19 cellular contexts compared by ENCODE assay signal in the genomic region with DNA sequence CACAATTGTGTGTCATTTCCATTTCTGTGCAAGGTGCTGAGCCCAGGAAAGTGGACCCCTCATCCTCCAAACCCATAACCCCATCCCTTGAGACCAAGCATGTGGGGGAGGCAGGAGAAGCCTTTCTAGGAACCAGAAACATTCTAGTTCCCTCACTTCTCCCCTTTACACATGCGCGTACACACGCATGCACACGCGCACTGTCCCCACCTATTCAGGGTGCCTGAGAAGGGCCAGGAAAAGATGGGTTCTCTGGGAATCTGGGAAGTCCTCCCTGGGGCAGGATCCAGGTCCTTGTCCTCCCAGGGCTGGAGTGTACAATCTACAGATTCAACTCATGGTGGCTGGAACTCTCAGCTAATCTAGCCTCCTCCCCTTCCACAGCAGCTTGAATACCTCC. TPM values are rescaled to one million over a fixed set of nuclear protein-coding genes. Genes with fewer than 3 reads are reported as not detected.
DNase-seq lines count a peak whose midpoint lies in the region; ATAC-seq, FAIRE-seq and TF ChIP-seq lines count a peak whose summit lies in the region.
"Had no signal": no experiment of that assay in that cellular context is flagged by ENCODE, and none has a peak within 500 bp of the region (broad histone marks: within the 10 kb centered on the region; RNA-seq: fewer than 3 reads in every experiment).

No MANE protein-coding gene starts in this region.

- H2BK15ac ChIP-seq in H1 (ENCODE audit: low read length), result no peak overlapping the region; the same call in 1 of the 2 replicates

- H3K14ac ChIP-seq in H1 (ENCODE audit: insufficient read length), result no peak overlapping the region

- no peaks in the 10 kb centered on the region for H4K20me1 ChIP-seq in H1 (replicated peaks in 1 of 2; ENCODE audit: control insufficient read depth in 1 of 2, insufficient read depth in 2 of 2, low read length in 2 of 2)

- peak overlapping the region; percentile 80; the same call in 1 of the 2 replicates for H2BK12ac ChIP-seq in H1 (ENCODE audit: low read depth, low read length)

- POLR2A ChIA-PET in activated CD4-positive, alpha-beta T cell treated with anti-CD3 and anti-CD28 coated beads, Interleukin-2, amount 10 ng/mL, durations not matched to agents 7 days and 5 days (lab: Charles Lee), result no interaction called here
- POLR2A ChIA-PET in H1 (lab: Charles Lee; ENCODE audit: partially characterized antibody), result interaction anchor here (1.3 kb wide), 2 partner anchors 43 to 68 kb away, joined by 3 read pairs; no protein-coding TSS in a partner anchor

- H3K23me2 ChIP-seq in H1 (ENCODE audit: low read depth, low read length), result no peaks in the 10 kb centered on the region; the same call in 1 of the 2 replicates

- H3K4me1 ChIP-seq in H1 (replicated peaks in 1 of 4; ENCODE audit: control insufficient read depth in 3 of 4, insufficient read depth in 4 of 4, low read length in 3 of 4) (peaks cover 0 to 15% (median 8%) of the 10 kb centered on the region in 4 experiments; a peak in 6 of 7 replicates), parathyroid adenoma (peaks cover 42% of the 10 kb centered on the region)

- H4K5ac ChIP-seq in H1 (ENCODE audit: insufficient read length, low read depth, low read length), result no peak overlapping the region

- no peak overlapping the region for H2AFZ ChIP-seq in H1 (ENCODE audit: low read length)
- no peak overlapping the region for H2AFZ ChIP-seq in parathyroid adenoma

- no peak overlapping the region for H3K9ac ChIP-seq in H1 (replicated peaks in 1 of 4; ENCODE audit: extremely low read depth in 1 of 4, low read depth in 3 of 4, low read length in 3 of 4)
- H3K9ac ChIP-seq in parathyroid adenoma, result no peak overlapping the region

- no peak for DNase-seq in activated CD4-positive, alpha-beta T cell treated with anti-CD3 and anti-CD28 coated beads, Interleukin-2, amount 10 ng/mL, durations not matched to agents 7 days and 5 days
- DNase-seq in activated CD4-positive, alpha-beta T cell treated with anti-CD3 and anti-CD28 coated beads, Interleukin-2, amount 50 U/mL, for 48 hours, result no peak
- DNase-seq in HTR-8/SVneo (ENCODE audit: insufficient read length, low spot score) (no peak), H1 (ENCODE audit: low read depth in 1 of 2, low spot score in 2 of 2) (no peak), NCI-H1092 treated with DMSO at 0.1 percent for 48 hours (lab: John Stamatoyannopoulos, UW) (no peak), NCI-H187 (lab: John Stamatoyannopoulos, UW) (no peak)
- DNase-seq: CD4-positive, CD25-positive, alpha-beta regulatory T cell; CD8-positive, alpha-beta memory T cell; GOT3 had no signal

- TF ChIP-seq EP300 in H1 (IDR thresholded peaks at IDR 0.05; ENCODE audit: borderline replicate concordance in 1 of 2, low read depth in 2 of 2, low read length in 2 of 2), result no peak

- no peak for TF ChIP-seq RAD21 in H1 (IDR thresholded peaks at IDR 0.05 in 1 of 2, conservative IDR thresholded peaks at IDR 0.05 in 1 of 2; ENCODE audit: low read depth in 2 of 2, low read length in 2 of 2)

- peak; percentile 44 for FAIRE-seq in HTR-8/SVneo (lab: Jason Lieb, UNC)
- no peak for FAIRE-seq in H1 (lab: Jason Lieb, UNC)
- FAIRE-seq: A549, D721Med, G401.6, GM12892, GM18507 had no signal

- H4K8ac ChIP-seq in H1 (ENCODE audit: extremely low read depth, insufficient read depth, low read length), result no peak overlapping the region

- no peak overlapping the region for H3K23ac ChIP-seq in H1 (ENCODE audit: insufficient read length)

- no peak overlapping the region for H2BK20ac ChIP-seq in H1 (ENCODE audit: low read length)

- peaks cover 18% of the 10 kb centered on the region for H3K27me3 Mint-ChIP-seq in activated CD4-positive, alpha-beta T cell treated with anti-CD3 and anti-CD28 coated beads, Interleukin-2, amount 10 ng/mL, durations not matched to agents 7 days and 5 days

- 90% methylated on average over 5 of the region's 5 CpGs; no CpG with 5 or more reads in 1 of the 2 experiments for WGBS in H1 (ENCODE audit: extremely low coverage in 1 of 2, insufficient coverage in 1 of 2, insufficient read length in 1 of 2, insufficient replicate concordance in 2 of 2, low coverage in 1 of 2, low lambda C conversion rate in 2 of 2, missing lambda C conversion rate in 1 of 2), 2 experiments

- H3K4me2 ChIP-seq in H1 (ENCODE audit: insufficient read depth in 1 of 2, low read depth in 2 of 2, low read length in 2 of 2), result no peak overlapping the region
- H3K4me2 ChIP-seq in parathyroid adenoma (ENCODE audit: low read length), result no peak overlapping the region
- H3K4me2 ChIP-seq: A549 had no signal

- H3K4me3 ChIP-seq in H1 (ENCODE audit: extremely low read depth in 1 of 4, insufficient read depth in 2 of 4, low read depth in 3 of 4, low read length in 4 of 4) (no peak overlapping the region), parathyroid adenoma (ENCODE audit: low read depth, low read length) (no peak overlapping the region)
- H3K4me3 ChIP-seq: A549 had no signal

- no peak for ATAC-seq in HG03432 (IDR thresholded peaks at IDR 0.05; ENCODE audit: unreplicated experiment)

- H3K27ac Mint-ChIP-seq in activated CD4-positive, alpha-beta T cell treated with anti-CD3 and anti-CD28 coated beads, Interleukin-2, amount 10 ng/mL, durations not matched to agents 7 days and 5 days, result peak overlapping the region; percentile 2
- H3K27ac Mint-ChIP-seq: CD4-positive, CD25-positive, alpha-beta regulatory T cell; H9 had no signal

- no peaks in the 10 kb centered on the region for H3K9me3 ChIP-seq in H1 (ENCODE audit: insufficient read depth in 2 of 2, low read depth in 1 of 2, low read length in 1 of 2)
- H3K9me3 ChIP-seq in parathyroid adenoma (ENCODE audit: control insufficient read depth, low read length), result no peaks in the 10 kb centered on the region
- H3K9me3 ChIP-seq: A549 had no signal

- H2BK5ac ChIP-seq in H1 (ENCODE audit: low read depth, low read length), result no peak overlapping the region

- no peak overlapping the region for H3K4me3 Mint-ChIP-seq in activated CD4-positive, alpha-beta T cell treated with anti-CD3 and anti-CD28 coated beads, Interleukin-2, amount 10 ng/mL, durations not matched to agents 7 days and 5 days
- H3K4me3 Mint-ChIP-seq: H9 had no signal

- H3K27ac ChIP-seq in H1 (ENCODE audit: low read depth, low read length) (no peak overlapping the region), parathyroid adenoma (peak overlapping the region; percentile 96)
- H3K27ac ChIP-seq: 22Rv1, A549 had no signal

- H3K36me3 Mint-ChIP-seq in activated CD4-positive, alpha-beta T cell treated with anti-CD3 and anti-CD28 coated beads, Interleukin-2, amount 10 ng/mL, durations not matched to agents 7 days and 5 days (ENCODE audit: low read depth), result no peaks in the 10 kb centered on the region
- H3K36me3 Mint-ChIP-seq: CD4-positive, CD25-positive, alpha-beta regulatory T cell; CD8-positive, alpha-beta memory T cell had no signal

- H3K9me3 Mint-ChIP-seq in activated CD4-positive, alpha-beta T cell treated with anti-CD3 and anti-CD28 coated beads, Interleukin-2, amount 10 ng/mL, durations not matched to agents 7 days and 5 days, result no peaks in the 10 kb centered on the region
- H3K9me3 Mint-ChIP-seq: CD4-positive, CD25-positive, alpha-beta regulatory T cell; CD8-positive, alpha-beta memory T cell; H9 had no signal

- H3K56ac ChIP-seq in H1 (replicated peaks; ENCODE audit: insufficient read length, low read depth, low read length), result no peak overlapping the region

- H3K27me3 ChIP-seq in H1 (replicated peaks in 1 of 4; ENCODE audit: control insufficient read depth in 3 of 4, extremely low read depth in 1 of 4, insufficient read depth in 3 of 4, low read length in 3 of 4) (peaks cover 1 to 31% (median 21%) of the 10 kb centered on the region in 4 experiments), parathyroid adenoma (ENCODE audit: control insufficient read depth, insufficient read depth, low read length) (no peaks in the 10 kb centered on the region)

- no peaks in the 10 kb centered on the region for H3K36me3 ChIP-seq in H1 (ENCODE audit: control insufficient read depth in 2 of 4, insufficient read depth in 4 of 4, low read length in 3 of 4)
- no peaks in the 10 kb centered on the region for H3K36me3 ChIP-seq in parathyroid adenoma (ENCODE audit: control insufficient read depth, insufficient read depth, low read length)

- no peak for TF ChIP-seq POLR2A in H1 (IDR thresholded peaks at IDR 0.05; ENCODE audit: control extremely low read depth in 1 of 2, low read depth in 2 of 2, low read length in 2 of 2)

- H3K4me1 Mint-ChIP-seq in activated CD4-positive, alpha-beta T cell treated with anti-CD3 and anti-CD28 coated beads, Interleukin-2, amount 10 ng/mL, durations not matched to agents 7 days and 5 days, result peaks cover 9% of the 10 kb centered on the region

- CTCF ChIA-PET in activated CD4-positive, alpha-beta T cell treated with anti-CD3 and anti-CD28 coated beads, Interleukin-2, amount 10 ng/mL, durations not matched to agents 7 days and 5 days (lab: Charles Lee), result interaction anchor here (0.8 to 1.7 kb wide), 3 partner anchors 15 to 54 kb away, joined by 3 to 4 read pairs (median 3); no protein-coding TSS in a partner anchor
- CTCF ChIA-PET in H1 (lab: Charles Lee; ENCODE audit: partially characterized antibody), result interaction anchor here (0.7 to 13.3 kb wide), 13 partner anchors 9 to 68 kb away, joined by 4 to 416 read pairs (median 9); a partner anchor contains a TSS

- H2AK5ac ChIP-seq in H1 (ENCODE audit: low read depth, low read length), result 0 out of 2 replicates have a peak overlapping the region, but pooled peaks have one; percentile 41

- H3K79me2 ChIP-seq in H1 (ENCODE audit: control insufficient read depth in 1 of 2, insufficient read depth in 2 of 2, low read length in 2 of 2), result no peaks in the 10 kb centered on the region
- H3K79me2 ChIP-seq in parathyroid adenoma, result peaks cover 3% of the 10 kb centered on the region

- H3K79me1 ChIP-seq in H1 (ENCODE audit: low read depth, low read length), result no peaks in the 10 kb centered on the region

- H4K91ac ChIP-seq in H1 (replicated peaks; ENCODE audit: insufficient read length, low read length), result no peak overlapping the region

- no peak overlapping the region for H3K4ac ChIP-seq in H1 (replicated peaks; ENCODE audit: insufficient read length, low read depth, low read length)

- TF ChIP-seq CTCF in H1 (IDR thresholded peaks at IDR 0.05; ENCODE audit: control extremely low read depth in 1 of 3, insufficient read depth in 1 of 3, low read depth in 1 of 3, low read length in 3 of 3), result no peak
- TF ChIP-seq CTCF in parathyroid adenoma (IDR thresholded peaks at IDR 0.05), result no peak

- no peak overlapping the region for H3K18ac ChIP-seq in H1 (ENCODE audit: extremely low read depth, low read length)

- no peak overlapping the region for H2BK120ac ChIP-seq in H1 (replicated peaks; ENCODE audit: low read depth, low read length)

RNA-seq across cellular contexts. Expression of a gene that starts 2.4 kb away (rescaled TPM):
- not detected for total RNA-seq in activated CD4-positive, alpha-beta T cell treated with anti-CD3 and anti-CD28 coated beads, Interleukin-2, amount 10 ng/mL, durations not matched to agents 7 days and 5 days
- not detected in 2 replicates for total RNA-seq in H1 (2021; fragmentation: NEBNext Ultra II Directional; extraction: Animal tissue kit (Norgen Biotek cat#: 25700))
- polyA plus RNA-seq in H1 (2011; rRNA removed), result 0.26 TPM in 1 of 2 replicates, not detected in the other
- polyA plus RNA-seq in H1 (2011; cell fraction: cytosol; rRNA removed), result 0.31 TPM
- 0.51 TPM for polyA plus RNA-seq in H1 (2011; cell fraction: nucleus; rRNA removed)
- polyA plus RNA-seq in H1 (2012, experiment 1 of 2), result not detected in 4 replicates
- not detected for polyA plus RNA-seq in H1 (2012, experiment 2 of 2)
- polyA plus RNA-seq in H1 (2013, experiment 1 of 2), result 0.26 TPM
- polyA plus RNA-seq in H1 (2013, experiment 2 of 2), result 0.42 TPM
- polyA minus RNA-seq in H1 (2011; rRNA and poly(A)+ RNA removed), result not detected in 2 replicates
- not detected for polyA minus RNA-seq in H1 (2011; cell fraction: cytosol; rRNA and poly(A)+ RNA removed)
- not detected for polyA minus RNA-seq in H1 (2011; cell fraction: nucleus; rRNA and poly(A)+ RNA removed)
- total RNA-seq: CD4-positive, CD25-positive, alpha-beta regulatory T cell; CD8-positive, alpha-beta memory T cell; H9; HT-29 had no signal
- polyA plus RNA-seq: A549; CD4-positive, CD25-positive, alpha-beta regulatory T cell; CD8-positive, alpha-beta memory T cell had no signal

RNA-seq across cellular contexts. Expression of a gene that starts 13.9 kb away (rescaled TPM):
- not detected for total RNA-seq in activated CD4-positive, alpha-beta T cell treated with anti-CD3 and anti-CD28 coated beads, Interleukin-2, amount 10 ng/mL, durations not matched to agents 7 days and 5 days
- total RNA-seq in H1 (2021; fragmentation: NEBNext Ultra II Directional; extraction: Animal tissue kit (Norgen Biotek cat#: 25700)), result 0.42 and 0.93 TPM in 2 replicates
- 2.7 and 3.4 TPM in 2 replicates for polyA plus RNA-seq in H1 (2011; rRNA removed)
- polyA plus RNA-seq in H1 (2011; cell fraction: cytosol; rRNA removed), result 1.0 TPM
- 2.4 TPM for polyA plus RNA-seq in H1 (2011; cell fraction: nucleus; rRNA removed)
- polyA plus RNA-seq in H1 (2012, experiment 1 of 2), result 1.0 to 3.2 TPM (median 1.7 TPM) in 4 replicates
- polyA plus RNA-seq in H1 (2012, experiment 2 of 2), result 2.4 TPM
- 3.9 TPM for polyA plus RNA-seq in H1 (2013, experiment 1 of 2)
- polyA plus RNA-seq in H1 (2013, experiment 2 of 2), result 4.8 TPM
- polyA minus RNA-seq in H1 (2011; rRNA and poly(A)+ RNA removed), result 0.57 TPM in 1 of 2 replicates, not detected in the other
- polyA minus RNA-seq in H1 (2011; cell fraction: cytosol; rRNA and poly(A)+ RNA removed), result not detected
- polyA minus RNA-seq in H1 (2011; cell fraction: nucleus; rRNA and poly(A)+ RNA removed), result not detected
- total RNA-seq: CD4-positive, CD25-positive, alpha-beta regulatory T cell; CD8-positive, alpha-beta memory T cell; HT-29 had no signal
- polyA plus RNA-seq: A549; CD4-positive, CD25-positive, alpha-beta regulatory T cell; CD8-positive, alpha-beta memory T cell had no signal

RNA-seq across cellular contexts. Expression of a gene that starts 32.5 kb away (rescaled TPM):
- total RNA-seq in activated CD4-positive, alpha-beta T cell treated with anti-CD3 and anti-CD28 coated beads, Interleukin-2, amount 10 ng/mL, durations not matched to agents 7 days and 5 days, result under 1 TPM; 0.60 to 0.69 TPM
- total RNA-seq in H1 (2021; fragmentation: NEBNext Ultra II Directional; extraction: Animal tissue kit (Norgen Biotek cat#: 25700)), result 30.9 and 31.6 TPM in 2 replicates
- polyA plus RNA-seq in H1 (2011; rRNA removed), result 33.5 and 34.1 TPM in 2 replicates
- polyA plus RNA-seq in H1 (2011; cell fraction: cytosol; rRNA removed), result 32.2 TPM
- 34.9 TPM for polyA plus RNA-seq in H1 (2011; cell fraction: nucleus; rRNA removed)
- polyA plus RNA-seq in H1 (2012, experiment 1 of 2), result 24.3 to 30.8 TPM (median 28.2 TPM) in 4 replicates
- polyA plus RNA-seq in H1 (2012, experiment 2 of 2), result 35.9 TPM
- polyA plus RNA-seq in H1 (2013, experiment 1 of 2), result 12.0 TPM
- 12.3 TPM for polyA plus RNA-seq in H1 (2013, experiment 2 of 2)
- 41.6 and 46.0 TPM in 2 replicates for polyA minus RNA-seq in H1 (2011; rRNA and poly(A)+ RNA removed)
- polyA minus RNA-seq in H1 (2011; cell fraction: cytosol; rRNA and poly(A)+ RNA removed), result 23.7 TPM
- polyA minus RNA-seq in H1 (2011; cell fraction: nucleus; rRNA and poly(A)+ RNA removed), result 15.2 TPM

Comparison
In these comparisons a context has a peak if more than half of its experiments do, and no peak if none do; other contexts are left out.
1. RNA of a gene that starts 32.5 kb away (total RNA-seq): 30.9 to 31.6 TPM in H1; 0.60 to 0.69 TPM in activated CD4-positive, alpha-beta T cell treated with anti-CD3 and anti-CD28 coated beads, Interleukin-2, amount 10 ng/mL, durations not matched to agents 7 days and 5 days; every median in the first group is over 10 times any median in the second.